ENCODE assay signal across 12 cellular contexts in the genomic region with DNA sequence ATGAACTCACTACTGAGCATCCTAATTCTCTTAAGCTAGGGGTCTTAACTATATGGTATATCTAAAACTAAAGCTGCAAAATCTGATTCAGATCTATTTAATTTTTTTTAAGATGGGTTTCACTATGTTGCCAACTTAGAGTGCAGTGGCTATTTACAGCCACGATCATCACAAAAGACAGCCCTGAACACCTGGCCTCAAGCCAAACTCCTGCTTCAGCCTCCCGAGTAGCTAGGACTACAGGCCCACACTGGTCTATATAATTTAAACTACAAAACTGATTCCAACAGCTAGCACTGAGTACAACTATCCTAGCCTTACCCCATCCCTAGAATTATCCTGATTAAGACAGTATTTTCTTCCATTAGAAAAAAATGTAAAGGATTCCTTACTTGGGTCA. TPM values are rescaled to one million over a fixed set of nuclear protein-coding genes. Genes with fewer than 3 reads are reported as not detected.
A peak's percentile ranks its signal among the peaks of the same experiment; 100 is the strongest.
DNase-seq lines count a peak whose midpoint lies in the region; ATAC-seq, FAIRE-seq and TF ChIP-seq lines count a peak whose summit lies in the region.
"Had no signal": no experiment of that assay in that cellular context is flagged by ENCODE, and none has a peak within 500 bp of the region (broad histone marks: within the 10 kb centered on the region; RNA-seq: fewer than 3 reads in every experiment).

No MANE protein-coding gene starts in this region.

- peak; percentile 41 for FAIRE-seq in islet of Langerhans (lab: Jason Lieb, UNC)

- no peak overlapping the region for H3K27ac ChIP-seq in CD8-positive, alpha-beta T cell (ENCODE audit: low read depth, low read length)
- no peak overlapping the region for H3K27ac ChIP-seq in WERI-Rb-1
- H3K27ac ChIP-seq: BLaER1 treated with 17β-estradiol and CSF1 and Interleukin-3, amounts not matched to agents 10 nM and 100 nM; gastroesophageal sphincter had no signal

- no peak overlapping the region for H3K4me3 Mint-ChIP-seq in CD8-positive, alpha-beta T cell
- H3K4me3 Mint-ChIP-seq: activated B cell treated with CpG ODN at 0.5 μM for 24 hours had no signal

- H3K4me1 Mint-ChIP-seq in CD8-positive, alpha-beta T cell (ENCODE audit: low read depth): no peaks in the 10 kb centered on the region

- DNase-seq in CD8-positive, alpha-beta T cell: no peak
- peak; percentile 79 for DNase-seq in NCI-H1105 treated with DMSO at 0.1 percent for 48 hours (lab: John Stamatoyannopoulos, UW)
- no peak for DNase-seq in MV-4-11 (lab: John Stamatoyannopoulos, UW)
- DNase-seq in KG1 (lab: John Stamatoyannopoulos, UW): no peak
- no peak for DNase-seq in WERI-Rb-1
- DNase-seq: activated B cell treated with CpG ODN at 0.5 μM for 24 hours, NCI-H1694 treated with DMSO at 0.1 percent for 48 hours had no signal

- ATAC-seq in CD8-positive, alpha-beta T cell: no peak
- ATAC-seq in SK-N-SH treated with all-trans-retinoic acid at 6 μM for 48 hours (peak; percentile 55; the same call in 2 of the 3 replicates), HG03571 (IDR thresholded peaks at IDR 0.05; ENCODE audit: unreplicated experiment) (no peak)
- ATAC-seq: gastroesophageal sphincter had no signal

- H3K4me1 ChIP-seq in CD8-positive, alpha-beta T cell (ENCODE audit: insufficient read depth, low read length): no peaks in the 10 kb centered on the region

- no peaks in the 10 kb centered on the region for H3K9me3 Mint-ChIP-seq in CD8-positive, alpha-beta T cell
- H3K9me3 Mint-ChIP-seq: activated B cell treated with CpG ODN at 0.5 μM for 24 hours had no signal

- POLR2A ChIA-PET in CD8-positive, alpha-beta T cell (lab: Charles Lee): no interaction called here

- no peak for TF ChIP-seq CTCF in CD8-positive, alpha-beta T cell (IDR thresholded peaks at IDR 0.05)
- TF ChIP-seq CTCF in WERI-Rb-1 (IDR thresholded peaks at IDR 0.05; ENCODE audit: low read depth, low read length): no peak

- H3K36me3 Mint-ChIP-seq in CD8-positive, alpha-beta T cell: peaks cover 17% of the 10 kb centered on the region

- no peaks in the 10 kb centered on the region for H3K36me3 ChIP-seq in CD8-positive, alpha-beta T cell (ENCODE audit: insufficient read depth, low read length)
- peaks cover 5% of the 10 kb centered on the region for H3K36me3 ChIP-seq in WERI-Rb-1

- no peak overlapping the region for H3K4me3 ChIP-seq in CD8-positive, alpha-beta T cell (ENCODE audit: low read depth, low read length)
- no peak overlapping the region for H3K4me3 ChIP-seq in WERI-Rb-1 (ENCODE audit: low read depth, low read length)
- H3K4me3 ChIP-seq: BLaER1 treated with 17β-estradiol and CSF1 and Interleukin-3, amounts not matched to agents 10 nM and 100 nM; gastroesophageal sphincter had no signal

- H3K27ac Mint-ChIP-seq in CD8-positive, alpha-beta T cell: peak overlapping the region; percentile 18
- H3K27ac Mint-ChIP-seq: activated B cell treated with CpG ODN at 0.5 μM for 24 hours had no signal

- H3K9me3 ChIP-seq in CD8-positive, alpha-beta T cell (ENCODE audit: low read length): no peaks in the 10 kb centered on the region
- no peaks in the 10 kb centered on the region for H3K9me3 ChIP-seq in WERI-Rb-1 (ENCODE audit: severe bottlenecking)
- H3K9me3 ChIP-seq: BLaER1 treated with 17β-estradiol and CSF1 and Interleukin-3, amounts not matched to agents 10 nM and 100 nM; gastroesophageal sphincter had no signal

- H3K27me3 ChIP-seq in CD8-positive, alpha-beta T cell (ENCODE audit: insufficient read depth, low read length): no peaks in the 10 kb centered on the region
- H3K27me3 ChIP-seq in WERI-Rb-1 (ENCODE audit: insufficient read depth, low read depth, severe bottlenecking): no peaks in the 10 kb centered on the region
- H3K27me3 ChIP-seq: BLaER1 treated with 17β-estradiol and CSF1 and Interleukin-3, amounts not matched to agents 10 nM and 100 nM; gastroesophageal sphincter had no signal

- intact Hi-C loops in CD8-positive, alpha-beta T cell (cut with DNase I, micrococcal nuclease): no loop called here

- H3K27me3 Mint-ChIP-seq in CD8-positive, alpha-beta T cell (ENCODE audit: low read depth): no peaks in the 10 kb centered on the region
- H3K27me3 Mint-ChIP-seq: activated B cell treated with CpG ODN at 0.5 μM for 24 hours had no signal

- CTCF ChIA-PET in CD8-positive, alpha-beta T cell (lab: Charles Lee): no interaction called here

TF ChIP-seq in SK-N-SH treated with all-trans-retinoic acid at 6 μM for 48 hours, 23 proteins besides CTCF, POLR2A, EP300 and RAD21 (continues in another document):
- TF ChIP-seq CSRNP3 (CRISPR knock-in tag; IDR thresholded peaks at IDR 0.05) (no peak), TSHZ2 (CRISPR knock-in tag; IDR thresholded peaks at IDR 0.05) (no peak), PPARA (CRISPR knock-in tag; IDR thresholded peaks at IDR 0.05; ENCODE audit: borderline replicate concordance) (no peak), ZNF8 (CRISPR knock-in tag; IDR thresholded peaks at IDR 0.05) (no peak), ARNTL (CRISPR knock-in tag; IDR thresholded peaks at IDR 0.05; ENCODE audit: borderline replicate concordance, low read depth) (no peak), BACH2 (CRISPR knock-in tag; IDR thresholded peaks at IDR 0.05; ENCODE audit: borderline replicate concordance) (no peak), SNAI2 (CRISPR knock-in tag; IDR thresholded peaks at IDR 0.05) (no peak), ISL1 (CRISPR knock-in tag; IDR thresholded peaks at IDR 0.05) (no peak), ZNF70 (CRISPR knock-in tag; IDR thresholded peaks at IDR 0.05) (no peak), TCF4 (CRISPR knock-in tag; IDR thresholded peaks at IDR 0.05; ENCODE audit: borderline replicate concordance) (no peak), ZNF565 (CRISPR knock-in tag; conservative IDR thresholded peaks at IDR 0.05; ENCODE audit: low read depth) (no peak), ZFP30 (CRISPR knock-in tag; IDR thresholded peaks at IDR 0.05) (no peak), ESRRG (CRISPR knock-in tag; IDR thresholded peaks at IDR 0.05) (no peak), RARB (CRISPR knock-in tag; IDR thresholded peaks at IDR 0.05) (no peak)
- TF ChIP-seq, protein P1, sequence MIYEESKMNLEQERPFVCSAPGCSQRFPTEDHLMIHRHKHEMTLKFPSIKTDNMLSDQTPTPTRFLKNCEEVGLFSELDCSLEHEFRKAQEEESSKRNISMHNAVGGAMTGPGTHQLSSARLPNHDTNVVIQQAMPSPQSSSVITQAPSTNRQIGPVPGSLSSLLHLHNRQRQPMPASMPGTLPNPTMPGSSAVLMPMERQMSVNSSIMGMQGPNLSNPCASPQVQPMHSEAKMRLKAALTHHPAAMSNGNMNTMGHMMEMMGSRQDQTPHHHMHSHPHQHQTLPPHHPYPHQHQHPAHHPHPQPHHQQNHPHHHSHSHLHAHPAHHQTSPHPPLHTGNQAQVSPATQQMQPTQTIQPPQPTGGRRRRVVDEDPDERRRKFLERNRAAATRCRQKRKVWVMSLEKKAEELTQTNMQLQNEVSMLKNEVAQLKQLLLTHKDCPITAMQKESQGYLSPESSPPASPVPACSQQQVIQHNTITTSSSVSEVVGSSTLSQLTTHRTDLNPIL (CRISPR knock-in tag; IDR thresholded peaks at IDR 0.05; ENCODE audit: low read depth): no peak
- TF ChIP-seq, protein P2, sequence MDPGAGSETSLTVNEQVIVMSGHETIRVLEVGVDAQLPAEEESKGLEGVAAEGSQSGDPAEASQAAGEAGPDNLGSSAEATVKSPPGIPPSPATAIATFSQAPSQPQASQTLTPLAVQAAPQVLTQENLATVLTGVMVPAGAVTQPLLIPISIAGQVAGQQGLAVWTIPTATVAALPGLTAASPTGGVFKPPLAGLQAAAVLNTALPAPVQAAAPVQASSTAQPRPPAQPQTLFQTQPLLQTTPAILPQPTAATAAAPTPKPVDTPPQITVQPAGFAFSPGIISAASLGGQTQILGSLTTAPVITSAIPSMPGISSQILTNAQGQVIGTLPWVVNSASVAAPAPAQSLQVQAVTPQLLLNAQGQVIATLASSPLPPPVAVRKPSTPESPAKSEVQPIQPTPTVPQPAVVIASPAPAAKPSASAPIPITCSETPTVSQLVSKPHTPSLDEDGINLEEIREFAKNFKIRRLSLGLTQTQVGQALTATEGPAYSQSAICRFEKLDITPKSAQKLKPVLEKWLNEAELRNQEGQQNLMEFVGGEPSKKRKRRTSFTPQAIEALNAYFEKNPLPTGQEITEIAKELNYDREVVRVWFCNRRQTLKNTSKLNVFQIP (CRISPR knock-in tag; IDR thresholded peaks at IDR 0.05; ENCODE audit: borderline replicate concordance, low read depth): no peak

RNA-seq across cellular contexts. Expression of gene EIF4G3, which starts 37.1 kb away (rescaled TPM):
- total RNA-seq in CD8-positive, alpha-beta T cell: 10 to 100 TPM; 19.6 to 19.8 TPM
